14 cellular contexts compared by ENCODE assay signal in genomic region chr14:58626441-58626840, GRCh38. TPM values are rescaled to one million over a fixed set of nuclear protein-coding genes. Genes with fewer than 3 reads are reported as not detected.
DNase-seq lines count a peak whose midpoint lies in the region; ATAC-seq and TF ChIP-seq lines count a peak whose summit lies in the region.
"Had no signal": no experiment of that assay in that cellular context is flagged by ENCODE, and none has a peak within 500 bp of the region (broad histone marks: within the 10 kb centered on the region; RNA-seq: fewer than 3 reads in every experiment).

No MANE protein-coding gene starts in this region.

- H3K27me3 ChIP-seq in BLaER1 = no peaks in the 10 kb centered on the region
- peaks cover 4 to 42% of the 10 kb centered on the region in 2 experiments for H3K27me3 ChIP-seq in mesenchymal stem cell (ENCODE audit: control insufficient read depth in 1 of 2, insufficient read depth in 1 of 2, low read length in 2 of 2)

- H3K9me3 ChIP-seq in BLaER1 = no peaks in the 10 kb centered on the region
- no peaks in the 10 kb centered on the region for H3K9me3 ChIP-seq in mesenchymal stem cell (ENCODE audit: control insufficient read depth, low read length)
- H3K9me3 ChIP-seq: BE2C had no signal

- H3K36me3 ChIP-seq in BLaER1 = no peaks in the 10 kb centered on the region
- H3K36me3 ChIP-seq in mesenchymal stem cell (ENCODE audit: control insufficient read depth in 1 of 2, insufficient read depth in 2 of 2, low read depth in 1 of 2, low read length in 2 of 2) = no peaks in the 10 kb centered on the region
- H3K36me3 ChIP-seq: BE2C had no signal

- no peak overlapping the region for H3K14ac ChIP-seq in mesenchymal stem cell (ENCODE audit: low read length in 2 of 2)

- no peaks in the 10 kb centered on the region for H3K79me1 ChIP-seq in mesenchymal stem cell (replicated peaks; ENCODE audit: low read length, poor library complexity, severe bottlenecking)

- H3K9ac ChIP-seq in BLaER1 (no peak overlapping the region), mesenchymal stem cell (ENCODE audit: low read length) (no peak overlapping the region)

- H3K4me1 ChIP-seq in BLaER1 = peaks cover 8% of the 10 kb centered on the region
- H3K4me1 ChIP-seq in mesenchymal stem cell (ENCODE audit: control insufficient read depth, insufficient read depth, low read depth, low read length) = no peaks in the 10 kb centered on the region
- H3K4me1 ChIP-seq: BE2C had no signal

- no peak overlapping the region for H2BK15ac ChIP-seq in mesenchymal stem cell (ENCODE audit: low read depth, poor library complexity, severe bottlenecking)

- 3% methylated on average over 3 of the region's 3 CpGs for WGBS in mesenchymal stem cell

- H3K4me3 ChIP-seq in BLaER1 = no peak overlapping the region
- H3K4me3 ChIP-seq in astrocyte of the spinal cord (ENCODE audit: low read depth, low read length) = no peak overlapping the region
- H3K4me3 ChIP-seq in mesenchymal stem cell (ENCODE audit: insufficient read depth in 1 of 2, low read depth in 1 of 2, low read length in 2 of 2) = no peak overlapping the region

- no peak overlapping the region for H4K91ac ChIP-seq in mesenchymal stem cell (ENCODE audit: low read length)

- no peak overlapping the region for H3K27ac ChIP-seq in BLaER1
- H3K27ac ChIP-seq in mesenchymal stem cell (ENCODE audit: low read length, poor library complexity, severe bottlenecking) = no peak overlapping the region

- in situ Hi-C loops in astrocyte of the spinal cord (cut with HindIII; ENCODE audit: low sequenced_read_pairs) = no loop called here

- no peak overlapping the region for H2BK5ac ChIP-seq in mesenchymal stem cell (ENCODE audit: low read depth, low read length, poor library complexity, severe bottlenecking)

- no peaks in the 10 kb centered on the region for H4K20me1 ChIP-seq in BLaER1

- no peak overlapping the region for H2AK5ac ChIP-seq in mesenchymal stem cell (ENCODE audit: low read length, severe bottlenecking)

- TF ChIP-seq CTCF in astrocyte of the spinal cord (IDR thresholded peaks at IDR 0.05; ENCODE audit: low read depth, low read length) = no peak

- no peak overlapping the region for H2BK120ac ChIP-seq in mesenchymal stem cell (ENCODE audit: low read depth, low read length)

- H3K18ac ChIP-seq in mesenchymal stem cell (ENCODE audit: low read depth in 1 of 2, low read length in 2 of 2) = no peak overlapping the region

- H2BK12ac ChIP-seq in mesenchymal stem cell (ENCODE audit: low read length in 2 of 2) = no peak overlapping the region

- no peak overlapping the region for H4K8ac ChIP-seq in mesenchymal stem cell (ENCODE audit: low read length)

- H3K4me2 ChIP-seq in BLaER1 (peak overlapping the region; percentile 15), mesenchymal stem cell (ENCODE audit: low read length, poor library complexity, severe bottlenecking) (no peak overlapping the region)

- no peak overlapping the region for H2AFZ ChIP-seq in mesenchymal stem cell (ENCODE audit: low read depth, low read length)

- DNase-seq in HT1080 (ENCODE audit: low read depth) (peak; percentile 74), astrocyte of the spinal cord (ENCODE audit: low read depth, low spot score) (peak; percentile 53), mesenchymal stem cell (peak; percentile 34), DMS79 (lab: John Stamatoyannopoulos, UW) (no peak), 8988T (no peak)
- DNase-seq: activated naive CD4-positive, alpha-beta T cell treated with anti-CD3 and anti-CD28 coated beads, Interleukin-2, amount 10 ng/mL, durations not matched to agents 7 days and 5 days; BE2C; NCI-H1436; NCI-H226; posterior cingulate gyrus; substantia nigra had no signal

- H3K23ac ChIP-seq in mesenchymal stem cell (ENCODE audit: low read length in 2 of 2) = no peak overlapping the region

- no peak for ATAC-seq in HG03039 (IDR thresholded peaks at IDR 0.05; ENCODE audit: unreplicated experiment)
- ATAC-seq in HG03095 (IDR thresholded peaks at IDR 0.05; ENCODE audit: unreplicated experiment) = no peak

- no peak overlapping the region for H3K4ac ChIP-seq in mesenchymal stem cell (ENCODE audit: low read depth in 1 of 2, low read length in 2 of 2)

RNA-seq across cellular contexts. Expression of gene DACT1, which starts 11.3 kb away (rescaled TPM):
- 0.30 TPM in 1 of 2 replicates, not detected in the other for total RNA-seq in HT1080 (2014; rRNA removed; shearing (Covaris generic))
- 0.55 and 1.0 TPM in 2 replicates for polyA plus RNA-seq in HT1080 (2015; cell fraction: cytosol; rRNA removed)
- 1.1 and 1.6 TPM in 2 replicates for polyA plus RNA-seq in HT1080 (2015; cell fraction: nucleus; rRNA removed)
- polyA plus RNA-seq in mesenchymal stem cell (2013, experiment 1 of 2) = 16.8 TPM
- polyA plus RNA-seq in mesenchymal stem cell (2013, experiment 2 of 2) = 16.8 TPM

Comparison
In these comparisons a context has a peak if more than half of its experiments do, and no peak if none do; other contexts are left out.
1. DNase-seq: peak in HT1080 (single experiment), astrocyte of the spinal cord (single experiment) and mesenchymal stem cell (single experiment); none in DMS79 (single experiment) and 8988T (single experiment).